ENCODE assay signal across 9 cellular contexts in the genomic region with DNA sequence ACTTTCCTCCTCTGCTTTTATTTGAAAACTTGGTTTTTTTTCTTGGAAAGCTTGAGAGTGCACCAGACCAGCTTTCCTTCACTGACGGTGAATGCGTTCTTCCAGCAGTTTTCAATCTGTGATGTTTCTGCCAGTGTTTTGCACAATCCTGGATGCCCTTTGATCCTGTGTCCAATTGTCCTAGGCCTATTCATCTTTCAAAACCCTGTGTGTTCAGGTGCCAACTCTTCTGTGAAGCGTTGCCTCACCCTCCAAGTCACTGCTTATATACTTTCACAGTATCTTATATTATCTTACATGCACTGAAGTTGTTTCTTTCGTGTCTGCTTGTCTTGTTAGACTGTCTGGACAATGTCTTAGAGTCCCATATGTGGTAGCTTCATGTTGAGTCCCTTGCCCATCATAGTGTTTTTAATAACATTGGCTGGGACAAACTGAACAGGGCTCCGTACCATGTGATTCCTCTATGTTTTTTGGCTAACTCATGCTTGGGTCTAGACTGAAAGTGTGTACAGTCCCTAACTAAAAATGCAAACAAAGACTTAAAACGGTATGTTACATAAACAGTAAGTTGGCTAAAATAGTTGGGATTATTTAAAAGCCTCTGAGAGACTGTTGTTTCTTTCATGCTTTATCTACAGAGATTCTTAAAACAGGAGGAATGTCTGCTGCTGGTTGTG. TPM values are rescaled to one million over a fixed set of nuclear protein-coding genes. Genes with fewer than 3 reads are reported as not detected.
A peak's percentile ranks its signal among the peaks of the same experiment; 100 is the strongest.
DNase-seq lines count a peak whose midpoint lies in the region; ATAC-seq and TF ChIP-seq lines count a peak whose summit lies in the region.
"Had no signal": no experiment of that assay in that cellular context is flagged by ENCODE, and none has a peak within 500 bp of the region (broad histone marks: within the 10 kb centered on the region; RNA-seq: fewer than 3 reads in every experiment).

No MANE protein-coding gene starts in this region.

- POLR2A ChIA-PET in WTC11 (lab: Charles Lee) = no interaction called here
- POLR2A ChIA-PET in T-cell (lab: Charles Lee) = no interaction called here

- ATAC-seq in WTC11 = no peak
- no peak for ATAC-seq in T-cell (replicated peaks in 1 of 4)

- CTCF ChIA-PET in WTC11 (lab: Charles Lee) (interaction anchor here (1.4 kb wide), 1 partner anchor 94 kb away, joined by 4 read pairs; no protein-coding TSS in a partner anchor), T-cell (lab: Charles Lee) (no interaction called here)

- H3K4me1 Mint-ChIP-seq in WTC11 (peaks cover 38% of the 10 kb centered on the region), T-cell (peaks cover 15 to 19% (median 15%) of the 10 kb centered on the region in 3 donors)

- H3K4me3 Mint-ChIP-seq in WTC11 (peak overlapping the region; percentile 79), T-cell (peak overlapping the region in 1 of 3 donors; percentile 35)

- no peak for TF ChIP-seq CTCF in WTC11 (IDR thresholded peaks at IDR 0.05)

- H3K9me3 Mint-ChIP-seq in WTC11 = no peaks in the 10 kb centered on the region
- H3K9me3 Mint-ChIP-seq in T-cell = peaks cover 0 to 2% (median 0%) of the 10 kb centered on the region in 3 donors

- H3K36me3 Mint-ChIP-seq in WTC11 (no peaks in the 10 kb centered on the region), T-cell (no peaks in the 10 kb centered on the region)

- no peak overlapping the region; the same call in 1 of the 2 replicates for H3K27ac Mint-ChIP-seq in WTC11
- no peak overlapping the region for H3K27ac Mint-ChIP-seq in T-cell

- H3K27me3 Mint-ChIP-seq in WTC11 (ENCODE audit: low read depth) = peaks cover 13% of the 10 kb centered on the region
- peaks cover 37 to 41% of the 10 kb centered on the region in 2 donors for H3K27me3 Mint-ChIP-seq in T-cell

- DNase-seq in GM03348 (ENCODE audit: low spot score) (peak; percentile 31), WTC11 (ENCODE audit: low spot score) (no peak), hepatic stellate cell (ENCODE audit: low spot score) (peak; percentile 21), putamen (ENCODE audit: low spot score) (peak; percentile 29), NOMO-1 treated with dmso at 0.1 percent for 144 hours (lab: John Stamatoyannopoulos, UW; ENCODE audit: unreplicated experiment) (no peak), amniotic stem cell (lab: John Stamatoyannopoulos, UW) (no peak), T-cell (no peak), epidermal melanocyte (ENCODE audit: insufficient read length, low spot score) (no peak)
- DNase-seq: NCI-H446 treated with DMSO at 0.1 percent for 48 hours had no signal

TF ChIP-seq in WTC11, 78 proteins besides CTCF, POLR2A, EP300 and RAD21:
- no peak for TF ChIP-seq MAX (CRISPR knock-in tag; IDR thresholded peaks at IDR 0.05)
- no peak for TF ChIP-seq NR1H2 (CRISPR knock-in tag; IDR thresholded peaks at IDR 0.05)
- no peak for TF ChIP-seq ZBTB21 (CRISPR knock-in tag; IDR thresholded peaks at IDR 0.05; ENCODE audit: borderline replicate concordance)
- TF ChIP-seq OVOL2 (CRISPR knock-in tag; IDR thresholded peaks at IDR 0.05; ENCODE audit: borderline replicate concordance) = no peak
- no peak for TF ChIP-seq ZNF219 (CRISPR knock-in tag; IDR thresholded peaks at IDR 0.05; ENCODE audit: borderline replicate concordance)

RNA-seq across cellular contexts. Expression of gene RNF217, which starts 2.0 kb away (rescaled TPM):
- total RNA-seq in WTC11 (2021) = 7.4 to 12.2 TPM (median 11.0 TPM) in 3 replicates
- total RNA-seq in T-cell = under 1 TPM; 0.16 to 0.89 (median 0.59) TPM

Comparison
In these comparisons a context has a peak if more than half of its experiments do, and no peak if none do; other contexts are left out.
1. DNase-seq: peak in GM03348 (single experiment), hepatic stellate cell (single experiment) and putamen (single experiment); none in WTC11 (single experiment), NOMO-1 treated with dmso at 0.1 percent for 144 hours (single experiment), amniotic stem cell (single experiment), T-cell (0 of 34) and epidermal melanocyte (single experiment).